Comparison of ENCODE assay signal across 9 cellular contexts in the genomic region with DNA sequence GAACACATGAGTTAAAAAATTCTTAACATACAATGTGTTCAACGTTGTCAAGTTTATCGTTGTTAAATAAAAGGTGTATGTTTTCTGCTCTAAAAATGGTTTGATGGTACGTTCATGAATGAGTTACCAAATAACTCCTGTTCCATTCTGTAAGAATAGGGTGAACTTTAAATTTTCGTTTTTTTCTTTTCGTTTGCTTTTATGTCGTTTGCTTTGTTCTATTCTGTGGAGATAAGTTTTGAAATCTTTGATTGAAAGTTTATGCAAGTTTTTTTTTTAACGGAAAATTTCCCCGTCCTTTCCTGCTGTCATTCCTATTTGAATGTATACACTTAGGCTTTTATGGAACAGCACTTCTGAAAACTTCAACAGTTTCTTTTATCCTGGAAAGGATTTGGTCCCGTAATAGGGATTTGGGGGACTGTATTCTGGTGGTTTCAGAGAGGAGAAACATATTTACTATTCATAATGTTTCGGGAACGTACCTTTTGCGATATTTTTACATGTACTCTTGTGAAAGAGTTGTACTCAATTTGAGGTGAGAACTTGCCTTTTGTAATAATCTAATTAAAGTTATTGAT. TPM values are rescaled to one million over a fixed set of nuclear protein-coding genes. Genes with fewer than 3 reads are reported as not detected.
A peak's percentile ranks its signal among the peaks of the same experiment; 100 is the strongest.
DNase-seq lines count a peak whose midpoint lies in the region; ATAC-seq, FAIRE-seq and TF ChIP-seq lines count a peak whose summit lies in the region.
"Had no signal": no experiment of that assay in that cellular context is flagged by ENCODE, and none has a peak within 500 bp of the region (broad histone marks: within the 10 kb centered on the region; RNA-seq: fewer than 3 reads in every experiment).

No MANE protein-coding gene starts in this region.

- in situ Hi-C loops in HepG2 (cut with HindIII; ENCODE audit: extremely low pct_ligation_motif_present, low pct_unique_long_range_greater_than_20kb): loop anchor here (5.0 kb wide), 1 partner anchor 45 kb away; no protein-coding TSS in a partner anchor

- TF ChIP-seq EP300 in HepG2 (IDR thresholded peaks at IDR 0.05; ENCODE audit: low read depth in 2 of 2, low read length in 2 of 2) (no peak), HepG2 (CRISPR knock-in tag; IDR thresholded peaks at IDR 0.05; ENCODE audit: borderline replicate concordance) (no peak)

- peak overlapping the region; percentile 79 for H3K4me2 ChIP-seq in HepG2 (ENCODE audit: low read depth, low read length)

- 1% methylated on average over 12 of the region's 12 CpGs for WGBS in HepG2 (ENCODE audit: low lambda C conversion rate)
- WGBS in thyroid gland, 2 donors: 10 to 15% methylated on average over 12 of the region's 12 CpGs

- H3K9ac ChIP-seq in adipocyte (ENCODE audit: low read length): peak overlapping the region; percentile 99
- peak overlapping the region; percentile 88 for H3K9ac ChIP-seq in HepG2 (ENCODE audit: insufficient read depth, low read depth, low read length)

- ATAC-seq in HepG2: no peak

- H3K9me3 ChIP-seq in adipocyte (ENCODE audit: control insufficient read depth, low read length) (no peaks in the 10 kb centered on the region), HepG2 (ENCODE audit: low read length) (no peaks in the 10 kb centered on the region), thyroid gland (no peaks in the 10 kb centered on the region)

- TF ChIP-seq CTCF in HepG2 (CRISPR knock-in tag; IDR thresholded peaks at IDR 0.05) (no peak), thyroid gland (IDR thresholded peaks at IDR 0.05) (no peak)

- TF ChIP-seq POLR2A in HepG2 (IDR thresholded peaks at IDR 0.05; ENCODE audit: insufficient read depth in 1 of 2, low read depth in 2 of 2, low read length in 2 of 2) (no peak), thyroid gland (IDR thresholded peaks at IDR 0.05) (no peak)

- FAIRE-seq in HepG2 (lab: Jason Lieb, UNC): no peak

- no peaks in the 10 kb centered on the region for H3K27me3 ChIP-seq in adipocyte (replicated peaks; ENCODE audit: control insufficient read depth, insufficient read depth, low read length)
- H3K27me3 ChIP-seq in HepG2 (ENCODE audit: control insufficient read depth in 1 of 2, insufficient read depth in 2 of 2, low read length in 2 of 2): no peaks in the 10 kb centered on the region; a peak in 1 of 5 replicates
- H3K27me3 ChIP-seq in thyroid gland: no peaks in the 10 kb centered on the region

- peaks cover 63% of the 10 kb centered on the region for H3K36me3 Mint-ChIP-seq in activated T-cell treated with anti-CD3 and anti-CD28 coated beads, Interleukin-2, amount 50 U/mL, for 24 hours (ENCODE audit: low read depth)

- no peaks in the 10 kb centered on the region for H3K9me3 Mint-ChIP-seq in activated T-cell treated with anti-CD3 and anti-CD28 coated beads, Interleukin-2, amount 50 U/mL, for 24 hours

- peak overlapping the region; percentile 89 for H3K4me3 Mint-ChIP-seq in activated T-cell treated with anti-CD3 and anti-CD28 coated beads, Interleukin-2, amount 50 U/mL, for 24 hours

- BruUV-seq in HepG2 (replicated peaks; lab: Mats Ljungman, UMichigan): no TSS peak

- H3K27ac ChIP-seq in HepG2 (ENCODE audit: extremely low read length, insufficient read depth, low read length) (peak overlapping the region; percentile 94), thyroid gland (no peak overlapping the region)

- H4K20me1 ChIP-seq in HepG2 (ENCODE audit: insufficient read depth, low read length): peaks cover 32% of the 10 kb centered on the region

- CTCF ChIA-PET in HepG2 (lab: Yijun Ruan, JAX; ENCODE audit: low intra/inter-chr PET ratio, low total read pairs): no interaction called here

- H3K27me3 Mint-ChIP-seq in activated T-cell treated with anti-CD3 and anti-CD28 coated beads, Interleukin-2, amount 50 U/mL, for 24 hours: no peaks in the 10 kb centered on the region

- peaks cover 29% of the 10 kb centered on the region for H3K4me1 ChIP-seq in adipocyte (ENCODE audit: control insufficient read depth, insufficient read depth, low read length)
- H3K4me1 ChIP-seq in HepG2 (ENCODE audit: insufficient read depth, low read length): peaks cover 34% of the 10 kb centered on the region
- H3K4me1 ChIP-seq in thyroid gland: peaks cover 10 to 19% of the 10 kb centered on the region in 2 donors

- no peak for DNase-seq in activated T-cell treated with anti-CD3 and anti-CD28 coated beads, Interleukin-2, amount 50 U/mL, for 24 hours
- DNase-seq in activated T-cell treated with anti-CD3 and anti-CD28 coated beads, Interleukin-2, amount 50 U/mL, for 1 hour: no peak
- peak; percentile 35 for DNase-seq in adipocyte (ENCODE audit: low read depth)
- no peak for DNase-seq in HepG2 (ENCODE audit: low spot score)
- no peak for DNase-seq in thyroid gland
- no peak for DNase-seq in posterior cingulate gyrus
- no peak for DNase-seq in NCI-H2196 treated with DMSO at 0.1 percent for 48 hours (lab: John Stamatoyannopoulos, UW; ENCODE audit: unreplicated experiment)
- no peak for DNase-seq in glomerular visceral epithelial cell (ENCODE audit: extremely low spot score)
- DNase-seq: DMS 273 treated with DMSO at 0.1 percent for 48 hours had no signal

- POLR2A ChIA-PET in HepG2 (lab: Yijun Ruan, JAX): no interaction called here

- peak overlapping the region; percentile 93 for H3K4me3 ChIP-seq in adipocyte (ENCODE audit: low read length)
- peak overlapping the region; percentile 81 to 99 (median 93) for H3K4me3 ChIP-seq in HepG2 (replicated peaks in 1 of 3; ENCODE audit: insufficient read depth in 1 of 3, low read depth in 2 of 3, low read length in 3 of 3)
- peak overlapping the region; percentile 39 to 98 (median 95) for H3K4me3 ChIP-seq in thyroid gland (replicated peaks in 1 of 3)

- H3K36me3 ChIP-seq in adipocyte (ENCODE audit: control insufficient read depth, insufficient read depth, low read length, severe bottlenecking) (no peaks in the 10 kb centered on the region), HepG2 (replicated peaks in 1 of 2; ENCODE audit: control insufficient read depth in 1 of 2, insufficient read depth in 2 of 2, low read length in 2 of 2) (peaks cover 0 to 1% of the 10 kb centered on the region in 2 experiments; a peak in 1 of 5 replicates), thyroid gland (no peaks in the 10 kb centered on the region)

- no peak overlapping the region for H2AFZ ChIP-seq in HepG2 (ENCODE audit: low read length)

- peaks cover 35% of the 10 kb centered on the region for H3K4me1 Mint-ChIP-seq in activated T-cell treated with anti-CD3 and anti-CD28 coated beads, Interleukin-2, amount 50 U/mL, for 24 hours (ENCODE audit: low read depth)

- TF ChIP-seq RAD21 in HepG2 (CRISPR knock-in tag; IDR thresholded peaks at IDR 0.05): no peak

- peak overlapping the region; percentile 98 for H3K27ac Mint-ChIP-seq in activated T-cell treated with anti-CD3 and anti-CD28 coated beads, Interleukin-2, amount 50 U/mL, for 24 hours

- H3K79me2 ChIP-seq in HepG2 (ENCODE audit: insufficient read depth, low read length): peaks cover 72% of the 10 kb centered on the region

- intact Hi-C loops in HepG2 (cut with micrococcal nuclease; ENCODE audit: unreplicated experiment): loop anchor here (5.0 kb wide), 3 partner anchors 265 to 500 kb away; no protein-coding TSS in a partner anchor
- intact Hi-C loops in thyroid gland (cut with DNase I): no loop called here
- intact Hi-C loops in posterior cingulate gyrus (cut with DNase I): loop anchor here (5.0 kb wide), 3 partner anchors 165 to 500 kb away; a partner anchor contains a TSS

TF ChIP-seq in HepG2, 621 proteins besides CTCF, POLR2A, EP300 and RAD21 (continues in another document):
- TF ChIP-seq NFIC (IDR thresholded peaks at IDR 0.05; ENCODE audit: low read length) (no peak), HDAC2 (CRISPR knock-in tag; IDR thresholded peaks at IDR 0.05) (no peak), STAT5B (CRISPR knock-in tag; IDR thresholded peaks at IDR 0.05) (no peak), ETV6 (CRISPR knock-in tag; conservative IDR thresholded peaks at IDR 0.05) (no peak), ZNF557 (CRISPR knock-in tag; IDR thresholded peaks at IDR 0.05) (no peak), ZNF367 (CRISPR knock-in tag; IDR thresholded peaks at IDR 0.05; ENCODE audit: borderline replicate concordance) (no peak), EED (CRISPR knock-in tag; IDR thresholded peaks at IDR 0.05) (no peak), MLLT10 (CRISPR knock-in tag; IDR thresholded peaks at IDR 0.05) (no peak), SP5 (CRISPR knock-in tag; IDR thresholded peaks at IDR 0.05; ENCODE audit: borderline replicate concordance, low read depth) (no peak), NFATC3 (CRISPR knock-in tag; IDR thresholded peaks at IDR 0.05) (no peak), CBX5 (CRISPR knock-in tag; IDR thresholded peaks at IDR 0.05; ENCODE audit: borderline replicate concordance) (no peak)
- TF ChIP-seq, protein P1, sequence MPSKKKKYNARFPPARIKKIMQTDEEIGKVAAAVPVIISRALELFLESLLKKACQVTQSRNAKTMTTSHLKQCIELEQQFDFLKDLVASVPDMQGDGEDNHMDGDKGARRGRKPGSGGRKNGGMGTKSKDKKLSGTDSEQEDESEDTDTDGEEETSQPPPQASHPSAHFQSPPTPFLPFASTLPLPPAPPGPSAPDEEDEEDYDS (CRISPR knock-in tag; IDR thresholded peaks at IDR 0.05): no peak

RNA-seq across cellular contexts. Expression of a gene that starts 1.7 kb away (rescaled TPM):
- 42.3 and 54.7 TPM in 2 replicates for total RNA-seq in HepG2 (2016; rRNA removed; fragmentation: Illumina TruSeq; extraction: Trizol)
- total RNA-seq in HepG2 (2016; cell fraction: cytosol; rRNA removed; fragmentation: Illumina TruSeq; extraction: Trizol; ENCODE audit: low read depth): 8.3 and 8.9 TPM in 2 replicates
- 40.3 and 56.8 TPM in 2 replicates for total RNA-seq in HepG2 (2016; cell fraction: insoluble cytoplasmic fraction; rRNA removed; fragmentation: Illumina TruSeq; extraction: Trizol)
- 33.3 and 35.5 TPM in 2 replicates for total RNA-seq in HepG2 (2016; cell fraction: membrane; rRNA removed; fragmentation: Illumina TruSeq; extraction: Trizol)
- total RNA-seq in HepG2 (2016; cell fraction: nucleus; rRNA removed; fragmentation: Illumina TruSeq; extraction: Trizol): 26.3 and 27.4 TPM in 2 replicates
- 15.7 and 17.8 TPM in 2 replicates for polyA plus RNA-seq in HepG2 (2011; rRNA removed)
- polyA plus RNA-seq in HepG2 (2011; cell fraction: cytosol; rRNA removed): 7.5 and 10.7 TPM in 2 replicates
- polyA plus RNA-seq in HepG2 (2011; cell fraction: nucleus; rRNA removed): 4.2 and 5.7 TPM in 2 replicates
- 21.7 and 21.9 TPM in 2 replicates for polyA plus RNA-seq in HepG2 (2012)
- polyA plus RNA-seq in HepG2 (2016; cell fraction: cytosol; fragmentation: Illumina TruSeq; extraction: Trizol; ENCODE audit: low read depth): 6.9 and 9.7 TPM in 2 replicates
- 45.0 and 48.3 TPM in 2 replicates for polyA plus RNA-seq in HepG2 (2016; cell fraction: insoluble cytoplasmic fraction; fragmentation: Illumina TruSeq; extraction: Trizol; ENCODE audit: low read depth)
- 20.9 and 24.4 TPM in 2 replicates for polyA plus RNA-seq in HepG2 (2016; cell fraction: membrane; fragmentation: Illumina TruSeq; extraction: Trizol; ENCODE audit: low read depth)
- polyA plus RNA-seq in HepG2 (2016; cell fraction: nucleus; fragmentation: Illumina TruSeq; extraction: Trizol; ENCODE audit: insufficient read depth, low read depth): 23.2 and 23.5 TPM in 2 replicates
- 25.8 and 45.3 TPM in 2 replicates for polyA minus RNA-seq in HepG2 (2011; rRNA and poly(A)+ RNA removed; ENCODE audit: low replicate concordance)
- polyA minus RNA-seq in HepG2 (2011; cell fraction: cytosol; rRNA and poly(A)+ RNA removed): 25.3 and 30.3 TPM in 2 replicates
- 21.6 and 26.0 TPM in 2 replicates for polyA minus RNA-seq in HepG2 (2011; cell fraction: nucleus; rRNA and poly(A)+ RNA removed)
- 10 to 100 TPM; 31.2 to 47.4 (median 34.1) TPM for total RNA-seq in thyroid gland
